Comparison of ENCODE assay signal across 29 cellular contexts in genomic region chr3:22118542-22118941, GRCh38.
"Had no signal": no experiment of that assay in that cellular context is flagged by ENCODE, and none has a peak within 500 bp of the region (broad histone marks: within the 10 kb centered on the region; RNA-seq: fewer than 3 reads in every experiment).

No MANE protein-coding gene starts in this region.

- H3K4me2 ChIP-seq: neural progenitor cell had no signal

- H3K4me3 ChIP-seq: left lung, lower lobe of right lung, neural progenitor cell, ovary, right atrium auricular region, skin epidermis, stomach, testis, thyroid gland, transverse colon, upper lobe of left lung, vagina had no signal

- H2AFZ ChIP-seq: neural progenitor cell had no signal

- H3K27me3 ChIP-seq: left lung, neural progenitor cell, neutrophil, ovary, right atrium auricular region, stomach, testis, thyroid gland, transverse colon, upper lobe of left lung, vagina had no signal

- H3K27ac ChIP-seq: left lung, lower lobe of right lung, neural progenitor cell, neutrophil, ovary, right atrium auricular region, skin epidermis, stomach, testis, thyroid gland, transverse colon, upper lobe of left lung, vagina had no signal

- DNase-seq: hippocampal formation; left cardiac atrium; left lung; lower lobe of right lung; mammary epithelial cell; mesenchymal stem cell; naive B cell; natural killer cell; nephron progenitor cell; occipital lobe; ovary; stimulated activated CD4-positive, alpha-beta T cell treated with anti-CD3 and anti-CD28 coated beads, Interleukin-12 subunit alpha, Interleukin-12 subunit beta, amount 100 ng/mL, for 4 hours; stimulated activated CD4-positive, alpha-beta T cell treated with anti-CD3 and anti-CD28 coated beads, Interleukin-15, amount 100 ng/mL, for 24 hours; stimulated activated CD4-positive, alpha-beta T cell treated with anti-CD3 and anti-CD28 coated beads, Interleukin-2, amount 100 ng/mL, for 24 hours; stimulated activated CD4-positive, alpha-beta T cell treated with anti-CD3 and anti-CD28 coated beads, Interleukin-4, amount 100 ng/mL, for 1 hour; stimulated activated naive B cell treated with anti-CD40 and anti-IgM and Interleukin-4, amounts not matched to agents 10 μg/mL and 1 μg/mL and 100 μg/mL, for 72 hours; stimulated activated naive CD8-positive, alpha-beta T cell treated with anti-CD3 and anti-CD28 coated beads, Interleukin-15, Interleukin-2, amounts not matched to agents 100 U/mL and 50 U/mL, for 24 hours; stomach; testis; thyroid gland; transverse colon; upper lobe of left lung had no signal

- H3K9me3 ChIP-seq: left lung, lower lobe of right lung, neutrophil, ovary, right atrium auricular region, stomach, testis, thyroid gland, transverse colon, upper lobe of left lung, vagina had no signal

- H3K36me3 ChIP-seq: left lung, lower lobe of right lung, neural progenitor cell, neutrophil, ovary, right atrium auricular region, stomach, thyroid gland, transverse colon, upper lobe of left lung, vagina had no signal

- H3K9ac ChIP-seq: neural progenitor cell had no signal

- FAIRE-seq: keratinocyte had no signal

- ATAC-seq: left cardiac atrium; left lung; lower lobe of right lung; natural killer cell; sciatic nerve; stimulated activated naive B cell treated with anti-CD40 and anti-IgM and Interleukin-4, amounts not matched to agents 10 μg/mL and 1 μg/mL and 100 μg/mL, for 72 hours; stimulated activated naive CD8-positive, alpha-beta T cell treated with anti-CD3 and anti-CD28 coated beads, Interleukin-15, Interleukin-2, amounts not matched to agents 100 U/mL and 50 U/mL, for 24 hours had no signal

- H3K4me1 ChIP-seq: left lung, lower lobe of right lung, right atrium auricular region, stomach, testis, thyroid gland, transverse colon, upper lobe of left lung, vagina had no signal
